In genomic region chr3:118534519-118534918, GRCh38 we compare ENCODE assay signal across 9 cellular contexts.
"Had no signal": no experiment of that assay in that cellular context is flagged by ENCODE, and none has a peak within 500 bp of the region (broad histone marks: within the 10 kb centered on the region; RNA-seq: fewer than 3 reads in every experiment).

No MANE protein-coding gene starts in this region.

- ATAC-seq: HCT116, K562 had no signal

- DNase-seq: GM23248, GOT3, H7, HFFc6, IMR-90, KG1 had no signal

- H3K4me3 Mint-ChIP-seq: HFFc6 had no signal

- H3K27ac ChIP-seq: GM23248 had no signal

- H3K9me3 ChIP-seq: HAP-1 had no signal

- H3K9ac ChIP-seq: GM23248 had no signal

- H3K27ac Mint-ChIP-seq: HFFc6 had no signal

- H3K4me3 ChIP-seq: GM23248, HAP-1, K562 had no signal

- H2AFZ ChIP-seq: GM23248 had no signal

- H3K36me3 ChIP-seq: HAP-1 had no signal
